In the genomic region with DNA sequence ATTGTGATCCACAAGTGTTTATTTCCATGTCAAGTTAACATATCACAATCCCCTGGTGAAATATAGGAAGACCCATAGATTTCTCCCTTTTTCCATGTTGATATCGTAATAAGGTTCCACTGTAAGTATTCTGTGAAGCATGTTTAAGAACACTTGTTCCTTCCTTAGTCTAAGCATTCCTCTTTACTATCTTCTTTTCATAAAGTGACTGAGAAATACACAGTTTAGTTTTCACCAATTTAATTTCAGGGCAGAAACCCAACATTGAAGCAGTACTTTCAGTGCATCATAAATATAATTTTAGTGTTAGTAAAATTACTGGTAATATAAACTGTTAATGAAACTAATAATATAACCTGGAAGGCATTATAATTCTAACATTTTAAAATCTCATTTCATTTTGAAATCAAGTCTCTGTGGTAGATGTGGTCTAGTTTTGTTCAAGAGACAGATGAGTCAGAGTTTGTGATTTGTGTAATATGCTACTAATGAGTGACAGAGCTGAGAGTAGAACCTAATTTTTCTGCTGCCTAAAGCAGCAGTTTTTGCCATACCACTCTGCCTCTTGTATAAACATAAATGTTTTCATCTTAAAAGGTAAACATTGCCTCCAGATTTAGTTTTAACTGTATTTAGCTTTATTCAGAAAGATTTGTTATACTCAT, we compare ENCODE assay signal across 10 cellular contexts.
A peak's percentile ranks its signal among the peaks of the same experiment; 100 is the strongest.
DNase-seq lines count a peak whose midpoint lies in the region; ATAC-seq and TF ChIP-seq lines count a peak whose summit lies in the region.
"Had no signal": no experiment of that assay in that cellular context is flagged by ENCODE, and none has a peak within 500 bp of the region (broad histone marks: within the 10 kb centered on the region; RNA-seq: fewer than 3 reads in every experiment).

No MANE protein-coding gene starts in this region.

- no peak for DNase-seq in immature natural killer cell
- DNase-seq in brain microvascular endothelial cell = no peak
- DNase-seq in NOMO-1 treated with DMSO at 0.1 percent for 48 hours (lab: John Stamatoyannopoulos, UW; ENCODE audit: unreplicated experiment) = no peak
- DNase-seq in HK-2 (ENCODE audit: unreplicated experiment) = no peak
- DNase-seq: activated CD8-positive, alpha-beta memory T cell treated with anti-CD3 and anti-CD28 coated beads, Interleukin-2, amount 50 U/mL, for 48 hours; GF-D8 had no signal

- in situ Hi-C loops in brain microvascular endothelial cell (cut with HindIII; ENCODE audit: low pct_ligation_motif_present, low sequenced_read_pairs) = no loop called here

- H3K4me3 ChIP-seq in brain microvascular endothelial cell (ENCODE audit: low read depth, low read length) = no peak overlapping the region

- H3K27ac Mint-ChIP-seq in immature natural killer cell = peak overlapping the region; percentile 39 to 70 (median 66)

- no peaks in the 10 kb centered on the region for H3K27me3 ChIP-seq in brain microvascular endothelial cell (replicated peaks)

- H3K4me3 Mint-ChIP-seq in immature natural killer cell = no peak overlapping the region

- peaks cover 2 to 23% of the 10 kb centered on the region in 2 donors for H3K4me1 Mint-ChIP-seq in immature natural killer cell

- TF ChIP-seq CTCF in brain microvascular endothelial cell (IDR thresholded peaks at IDR 0.05; ENCODE audit: low read depth, low read length, missing control alignments) = no peak

- peaks cover 22% of the 10 kb centered on the region for H3K36me3 ChIP-seq in brain microvascular endothelial cell (replicated peaks)

- peaks cover 23 to 70% (median 56%) of the 10 kb centered on the region in 3 donors for H3K36me3 Mint-ChIP-seq in immature natural killer cell

- peaks cover 0 to 2% (median 0%) of the 10 kb centered on the region in 3 donors for H3K27me3 Mint-ChIP-seq in immature natural killer cell (ENCODE audit: low read depth in 3 of 3)

- H3K9me3 Mint-ChIP-seq in immature natural killer cell = no peaks in the 10 kb centered on the region

- H3K27ac ChIP-seq in brain microvascular endothelial cell = no peak overlapping the region

- peak; percentile 79 for ATAC-seq in GM18502 (IDR thresholded peaks at IDR 0.05; ENCODE audit: poor library complexity, unreplicated experiment)
- ATAC-seq in GM21737 (IDR thresholded peaks at IDR 0.05; ENCODE audit: unreplicated experiment) = peak; percentile 92
- ATAC-seq in HG03575 (IDR thresholded peaks at IDR 0.05; ENCODE audit: extremely low read depth, insufficient number of reproducible peaks, low FRiP score, unreplicated experiment) = peak; percentile 54
- ATAC-seq in GM19467 (IDR thresholded peaks at IDR 0.05; ENCODE audit: unreplicated experiment) = no peak
